Comparison of ENCODE assay signal across 30 cellular contexts in the genomic region with DNA sequence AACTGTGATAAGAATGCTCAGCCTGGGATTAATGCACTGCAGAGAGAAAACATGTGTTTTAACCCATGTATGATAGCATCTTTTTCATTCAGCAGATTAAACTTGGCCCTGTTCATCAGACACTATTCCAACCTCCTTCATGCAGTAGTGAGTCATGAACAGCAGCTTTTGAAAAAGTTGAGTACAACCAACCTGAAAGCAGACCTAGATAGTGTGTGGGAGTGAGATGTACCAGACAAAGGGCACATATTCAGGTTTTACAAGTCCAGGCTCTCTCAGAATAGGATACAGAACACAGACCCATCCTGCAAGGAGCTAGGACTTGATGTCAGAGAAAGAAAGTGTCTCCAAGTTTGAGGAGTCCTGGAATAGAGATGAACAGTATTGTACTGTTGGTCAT.
"Had no signal": no experiment of that assay in that cellular context is flagged by ENCODE, and none has a peak within 500 bp of the region (broad histone marks: within the 10 kb centered on the region; RNA-seq: fewer than 3 reads in every experiment).

No MANE protein-coding gene starts in this region.

- H3K4me1 ChIP-seq: adrenal gland, body of pancreas had no signal

- FAIRE-seq: colon, endometrium, endothelial cell of umbilical vein, frontal cortex had no signal

- H3K36me3 ChIP-seq: adrenal gland had no signal

- H3K27me3 ChIP-seq: adrenal gland, body of pancreas had no signal

- H3K9me3 ChIP-seq: adrenal gland, body of pancreas had no signal

- H3K27ac ChIP-seq: adrenal gland, body of pancreas had no signal

- DNase-seq: activated CD4-positive, alpha-beta memory T cell treated with anti-CD3 and anti-CD28 coated beads for 36 hours; activated CD4-positive, alpha-beta T cell treated with anti-CD3 and anti-CD28 coated beads for 36 hours; activated CD4-positive, alpha-beta T cell treated with anti-CD3 and anti-CD28 coated beads, Interleukin-2, amount 10 ng/mL, durations not matched to agents 24 days and 14 days; activated CD4-positive, CD25-positive, alpha-beta regulatory T cell; activated CD4-positive, CD25-positive, alpha-beta regulatory T cell treated with anti-CD3 and anti-CD28 coated beads, Interleukin-2, amount 50 U/mL, for 72 hours; activated CD8-positive, alpha-beta memory T cell treated with anti-CD3 and anti-CD28 coated beads, Interleukin-2, amount 10 ng/mL, durations not matched to agents 7 days and 5 days; activated CD8-positive, alpha-beta memory T cell treated with anti-CD3 and anti-CD28 coated beads, Interleukin-2, amount 50 U/mL, for 4 hours; activated CD8-positive, alpha-beta T cell treated with anti-CD3 and anti-CD28 coated beads, Interleukin-2, amount 10 ng/mL, durations not matched to agents 7 days and 5 days; activated effector memory CD4-positive, alpha-beta T cell treated with anti-CD3 and anti-CD28 coated beads, Interleukin-2, amount 50 U/mL, for 16 hours; activated naive CD4-positive, alpha-beta T cell treated with anti-CD3 and anti-CD28 coated beads for 36 hours; activated naive CD8-positive, alpha-beta T cell treated with anti-CD3 and anti-CD28 coated beads for 36 hours; activated naive CD8-positive, alpha-beta T cell treated with anti-CD3 and anti-CD28 coated beads, Interleukin-2, amount 50 U/mL, for 24 hours; activated T-cell treated with anti-CD3 and anti-CD28 coated beads, Interleukin-2, amount 50 U/mL, for 1 hour; activated T-cell treated with anti-CD3 and anti-CD28 coated beads, Interleukin-2, amount 50 U/mL, for 48 hours; adrenal gland; amygdala; aorta; body of pancreas; caudate nucleus; cortex of kidney; dermis blood vessel endothelial cell; effector CD8-positive, alpha-beta T cell; foreskin fibroblast; head of caudate nucleus; T-helper 2 cell had no signal

- ATAC-seq: activated CD4-positive, alpha-beta T cell treated with anti-CD3 and anti-CD28 coated beads for 36 hours; activated CD8-positive, alpha-beta memory T cell treated with anti-CD3 and anti-CD28 coated beads, Interleukin-2, amount 10 ng/mL, durations not matched to agents 7 days and 5 days; activated CD8-positive, alpha-beta T cell treated with anti-CD3 and anti-CD28 coated beads, Interleukin-2, amount 10 ng/mL, durations not matched to agents 7 days and 5 days; activated naive CD8-positive, alpha-beta T cell treated with anti-CD3 and anti-CD28 coated beads, Interleukin-2, amount 50 U/mL, for 24 hours; body of pancreas; esophagus mucosa had no signal

- H3K4me3 ChIP-seq: adrenal gland, body of pancreas had no signal
